4 cellular contexts compared by ENCODE assay signal in the genomic region with DNA sequence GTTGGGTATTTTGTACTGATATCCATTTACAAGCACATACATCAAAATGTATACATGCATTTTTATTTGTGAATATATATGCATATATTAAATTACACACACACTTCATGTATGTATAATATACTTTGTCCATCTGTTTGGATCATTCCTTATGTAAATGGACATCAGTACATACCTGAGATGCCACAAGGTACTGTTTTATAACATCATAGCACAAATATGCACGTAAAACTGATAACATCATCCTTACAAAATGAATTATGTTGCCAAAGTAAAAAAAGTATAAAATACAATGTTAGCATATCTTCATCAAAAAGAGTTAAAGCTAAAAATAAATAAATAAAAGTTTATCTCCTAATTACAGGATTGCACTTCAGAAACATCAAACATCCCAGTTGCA.
"Had no signal": no experiment of that assay in that cellular context is flagged by ENCODE, and none has a peak within 500 bp of the region (broad histone marks: within the 10 kb centered on the region; RNA-seq: fewer than 3 reads in every experiment).

No MANE protein-coding gene starts in this region.

- H3K4me3 ChIP-seq: K562 had no signal

- DNase-seq: IMR-90 had no signal

- ATAC-seq: HepG2, K562 had no signal

- H3K27ac ChIP-seq: HL-60 had no signal
